In the genomic region with DNA sequence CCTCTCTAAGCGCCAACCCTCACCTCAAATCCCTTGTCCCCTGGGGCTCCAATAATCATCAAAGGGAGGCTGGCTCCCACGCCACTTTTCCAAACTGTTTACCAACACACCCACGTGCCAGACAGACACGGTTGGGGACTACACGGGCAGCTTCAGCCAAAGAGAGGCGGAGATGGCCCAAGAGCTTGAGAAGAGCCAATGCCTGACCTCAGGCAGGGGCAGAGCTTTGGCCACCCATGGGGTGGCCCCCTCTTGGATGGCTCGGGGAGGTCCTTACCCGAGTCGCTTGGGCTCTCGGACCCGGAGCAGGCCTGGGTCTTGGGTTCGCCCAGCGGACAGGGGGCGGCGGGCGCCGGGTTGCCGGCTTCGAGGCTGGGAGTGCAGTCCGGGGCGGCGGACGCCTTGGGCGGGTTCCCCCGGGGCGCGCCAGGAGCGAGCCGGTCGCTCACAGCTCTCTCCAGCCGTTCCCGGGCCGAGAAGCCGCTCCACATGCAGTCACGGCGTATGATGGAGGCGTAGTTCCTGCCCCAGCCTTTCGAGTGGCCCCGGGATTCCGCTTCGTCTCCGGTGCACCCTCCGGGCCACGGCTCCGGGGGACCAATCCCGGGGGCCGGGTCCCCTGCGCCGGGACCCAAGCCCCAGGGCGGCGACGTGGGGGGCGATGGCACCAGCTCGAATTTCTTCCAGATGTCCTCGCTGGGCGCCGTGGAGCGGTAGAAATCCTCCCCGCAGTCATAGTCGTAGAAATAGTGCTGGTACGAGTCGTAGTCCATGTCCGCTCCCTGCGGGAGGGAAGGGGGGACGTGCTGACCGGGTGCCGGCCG, we compare ENCODE assay signal across 8 cellular contexts. TPM values are rescaled to one million over a fixed set of nuclear protein-coding genes. Genes with fewer than 3 reads are reported as not detected.
A peak's percentile ranks its signal among the peaks of the same experiment; 100 is the strongest.
DNase-seq lines count a peak whose midpoint lies in the region; ATAC-seq, FAIRE-seq and TF ChIP-seq lines count a peak whose summit lies in the region.

No MANE protein-coding gene starts in this region.

- no peaks in the 10 kb centered on the region for H3K9me3 Mint-ChIP-seq in memory B cell

- no peaks in the 10 kb centered on the region for H3K36me3 ChIP-seq in OCI-LY1 (ENCODE audit: insufficient read depth, low read length)
- H3K36me3 ChIP-seq in colonic mucosa = no peaks in the 10 kb centered on the region

- H3K27me3 ChIP-seq in OCI-LY1 (ENCODE audit: insufficient read depth, low read length) (no peaks in the 10 kb centered on the region), colonic mucosa (no peaks in the 10 kb centered on the region)

- H3F3A ChIP-seq in OCI-LY1 (ENCODE audit: insufficient read depth, low read length) = no peaks in the 10 kb centered on the region

- peak overlapping the region; percentile 74 for H3K4me3 Mint-ChIP-seq in memory B cell

- H3K4me1 ChIP-seq in OCI-LY1 (ENCODE audit: insufficient read depth, low read length, severe bottlenecking) (peaks cover 12% of the 10 kb centered on the region), colonic mucosa (peaks cover 4% of the 10 kb centered on the region)

- no peaks in the 10 kb centered on the region for H4K20me1 ChIP-seq in OCI-LY1 (ENCODE audit: insufficient read depth, low read length)

- no peak overlapping the region for H3K27ac ChIP-seq in OCI-LY1 (ENCODE audit: low read depth, low read length, poor library complexity, severe bottlenecking)
- H3K27ac ChIP-seq in colonic mucosa = peak overlapping the region; percentile 64

- peak overlapping the region; percentile 84; the same call in 1 of the 2 replicates for H2AFZ ChIP-seq in OCI-LY1 (ENCODE audit: low read length)

- H3K4me1 Mint-ChIP-seq in memory B cell = peaks cover 10% of the 10 kb centered on the region

- DNase-seq in AG09309 (ENCODE audit: low read depth) (no peak), colonic mucosa (peak; percentile 44), memory B cell (ENCODE audit: low spot score in 2 of 2) (peak; percentile 16 to 31), urothelium cell line (ENCODE audit: low spot score) (peak; percentile 54), mesenteric fat pad (ENCODE audit: low spot score) (no peak)

- TF ChIP-seq CTCF in AG09309 (IDR thresholded peaks at IDR 0.05; ENCODE audit: control insufficient read depth, insufficient read depth, low read depth, low read length, missing control alignments) (no peak), OCI-LY1 (IDR thresholded peaks at IDR 0.05; ENCODE audit: low read length) (no peak), colonic mucosa (IDR thresholded peaks at IDR 0.05) (no peak)

- peak overlapping the region; percentile 72 for H3K4me3 ChIP-seq in AG09309 (ENCODE audit: control insufficient read depth, low read depth, low read length)
- H3K4me3 ChIP-seq in OCI-LY1 (ENCODE audit: low read depth, low read length, poor library complexity, severe bottlenecking) = peak overlapping the region; percentile 64
- H3K4me3 ChIP-seq in colonic mucosa = peak overlapping the region; percentile 60

- intact Hi-C loops in colonic mucosa (cut with DNase I) = no loop called here

- ATAC-seq in GM19455 (IDR thresholded peaks at IDR 0.05; ENCODE audit: unreplicated experiment) (peak; percentile 20), memory B cell (ENCODE audit: low read depth) (no peak), GM21529 (IDR thresholded peaks at IDR 0.05; ENCODE audit: unreplicated experiment) (no peak)

- H3K9ac ChIP-seq in OCI-LY1 (ENCODE audit: low read length) (peak overlapping the region; percentile 62), colonic mucosa (ENCODE audit: low read depth in 2 of 2, low read length in 2 of 2) (peak overlapping the region; percentile 86 to 89)

- no peaks in the 10 kb centered on the region for H3K9me2 ChIP-seq in OCI-LY1 (ENCODE audit: low read depth, low read length)

- H3K27me3 Mint-ChIP-seq in memory B cell = peaks cover 9% of the 10 kb centered on the region

- no peaks in the 10 kb centered on the region for H3K9me3 ChIP-seq in OCI-LY1 (ENCODE audit: low read length)
- H3K9me3 ChIP-seq in colonic mucosa = no peaks in the 10 kb centered on the region

- no peaks in the 10 kb centered on the region for H3K36me3 Mint-ChIP-seq in memory B cell

- no peaks in the 10 kb centered on the region for H3K79me2 ChIP-seq in OCI-LY1 (ENCODE audit: insufficient read depth, low read length)

- peak overlapping the region; percentile 65 for H3K4me2 ChIP-seq in OCI-LY1 (ENCODE audit: low read length)

- H3K27ac Mint-ChIP-seq in memory B cell = no peak overlapping the region

- peak; percentile 55 for FAIRE-seq in urothelium cell line (lab: Jason Lieb, UNC)

RNA-seq across cellular contexts. Expression of gene MYCL, which starts 0.8 kb away (rescaled TPM):
- total RNA-seq in colonic mucosa (10 to 100 TPM; 16.4 to 17.0 TPM), mesenteric fat pad (0.32 TPM)

RNA-seq across cellular contexts. Expression of gene TRIT1, which starts 17.6 kb away (rescaled TPM):
- total RNA-seq in colonic mucosa = 10 to 100 TPM; 15.2 to 18.1 TPM
- 12.1 TPM for total RNA-seq in mesenteric fat pad

RNA-seq across cellular contexts. Expression of gene MFSD2A, which starts 54.1 kb away (rescaled TPM):
- total RNA-seq in colonic mucosa (10 to 100 TPM; 15.6 to 27.2 TPM), mesenteric fat pad (8.0 TPM)

Comparison
In these comparisons a context has a peak if more than half of its experiments do, and no peak if none do; other contexts are left out.
1. DNase-seq: peak in colonic mucosa (single experiment), memory B cell (2 of 2) and urothelium cell line (single experiment); none in AG09309 (single experiment) and mesenteric fat pad (single experiment).
2. RNA of gene MYCL, which starts 0.8 kb away (total RNA-seq): 16.4 to 17.0 TPM in colonic mucosa; 0.32 TPM in mesenteric fat pad (single experiment); every median in the first group is over 10 times any median in the second.
3. Peak in every context shown above with its lines, with median percentiles within 50 percentile points of each other: H3K4me3 ChIP-seq.